Comparison of ENCODE assay signal across 8 cellular contexts in the genomic region with DNA sequence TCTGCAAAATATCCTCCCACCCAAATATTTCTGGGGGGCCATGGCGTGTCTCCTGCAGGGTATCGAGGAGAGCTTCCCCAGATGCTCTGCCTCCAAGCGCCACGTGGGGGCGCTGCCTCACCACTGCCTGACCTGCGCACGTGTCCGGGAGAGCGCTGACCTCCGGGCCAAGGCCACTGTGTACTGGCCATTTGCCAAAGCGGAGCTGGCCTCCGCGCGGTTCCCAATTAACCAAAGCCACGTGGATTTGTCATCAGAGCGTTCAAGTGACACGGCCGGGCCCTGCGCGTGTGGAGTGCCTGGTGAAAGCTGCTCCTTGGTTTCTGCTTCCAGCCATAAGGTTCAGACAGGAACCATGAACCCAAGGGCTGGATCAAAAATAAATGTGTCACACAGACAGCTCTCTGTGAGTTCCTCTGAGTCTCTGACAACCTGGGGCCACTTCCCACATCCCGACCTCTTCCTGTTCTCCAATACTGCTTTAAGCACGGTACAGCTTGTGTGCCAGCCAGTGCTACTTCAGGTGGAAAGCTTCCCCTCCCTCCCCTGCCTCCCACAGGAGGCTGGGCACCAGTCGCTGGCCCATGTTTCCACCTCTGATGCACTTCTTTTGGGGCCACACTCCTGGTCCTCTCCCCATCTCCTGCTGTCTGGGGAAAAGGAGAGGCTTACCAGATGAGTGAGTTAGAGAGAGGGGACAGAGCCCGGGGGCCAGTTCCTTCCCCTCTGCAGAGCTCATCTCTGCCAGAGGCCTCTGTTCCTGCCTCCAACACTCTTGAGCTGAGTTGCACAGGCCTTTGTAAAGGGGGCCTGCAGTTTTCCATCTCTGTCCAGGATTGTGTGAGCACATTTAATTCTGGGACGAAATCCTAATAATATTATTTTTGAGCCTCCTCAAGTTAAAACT. TPM values are rescaled to one million over a fixed set of nuclear protein-coding genes. Genes with fewer than 3 reads are reported as not detected.
DNase-seq lines count a peak whose midpoint lies in the region; ATAC-seq and TF ChIP-seq lines count a peak whose summit lies in the region.

No MANE protein-coding gene starts in this region.

- H3K36me3 Mint-ChIP-seq in Calu3 (ENCODE audit: insufficient read depth, unreplicated experiment) = no peaks in the 10 kb centered on the region

- CTCF ChIA-PET in Calu3 (lab: Charles Lee) = interaction anchor here (0.5 to 2.1 kb wide), 16 partner anchors 9 to 1086 kb away, joined by 3 to 16 read pairs (median 5); no protein-coding TSS in a partner anchor

- H3K27me3 ChIP-seq in foreskin keratinocyte = no peaks in the 10 kb centered on the region

- H3K9me3 Mint-ChIP-seq in Calu3 (ENCODE audit: low read depth, unreplicated experiment) = no peaks in the 10 kb centered on the region

- intact Hi-C loops in Calu3 (cut with micrococcal nuclease; ENCODE audit: unreplicated experiment) = loop anchor here (1.0 to 10.0 kb wide), 7 partner anchors 49 to 1520 kb away; partner anchors contain the start of gene CHRM3

- peak overlapping the region; percentile 55 for H3K27ac Mint-ChIP-seq in Calu3 (ENCODE audit: unreplicated experiment)

- DNase-seq in Calu3 = peak; percentile 85
- DNase-seq in HPDE6-E6E7 (ENCODE audit: extremely low spot score) = peak; percentile 46
- DNase-seq in SW480 (ENCODE audit: low spot score) = peak; percentile 48
- no peak for DNase-seq in foreskin keratinocyte
- DNase-seq in omental fat pad (ENCODE audit: low spot score) = peak; percentile 24

- H3K27me3 Mint-ChIP-seq in Calu3 (ENCODE audit: unreplicated experiment) = no peaks in the 10 kb centered on the region

- TF ChIP-seq CTCF in Calu3 (IDR thresholded peaks at IDR 0.05; ENCODE audit: unreplicated experiment) (peak; percentile 98), foreskin keratinocyte (conservative IDR thresholded peaks at IDR 0.05) (peak; percentile 90), omental fat pad (IDR thresholded peaks at IDR 0.05) (peak in 1 of 3 donors; percentile 27)

- ATAC-seq in GM18909 (IDR thresholded peaks at IDR 0.05; ENCODE audit: poor library complexity, unreplicated experiment) = peak; percentile 74
- ATAC-seq in foreskin keratinocyte = peak; percentile 72
- ATAC-seq in omental fat pad (ENCODE audit: low FRiP score) = no peak
- ATAC-seq in HG03571 (IDR thresholded peaks at IDR 0.05; ENCODE audit: unreplicated experiment) = no peak
- no peak for ATAC-seq in GM21447 (IDR thresholded peaks at IDR 0.05; ENCODE audit: unreplicated experiment)

- H3K4me1 Mint-ChIP-seq in Calu3 (ENCODE audit: low read depth, unreplicated experiment) = peaks cover 21% of the 10 kb centered on the region

- H3K4me1 ChIP-seq in foreskin keratinocyte = no peaks in the 10 kb centered on the region

- peak overlapping the region; percentile 68 for H3K4me3 Mint-ChIP-seq in Calu3 (ENCODE audit: low read depth, unreplicated experiment)

- BruUV-seq in Calu3 (replicated peaks; lab: Mats Ljungman, UMichigan) = no TSS peak

- no peak overlapping the region for H3K27ac ChIP-seq in foreskin keratinocyte

RNA-seq across cellular contexts. Expression of gene ZP4, which starts 26.1 kb away (rescaled TPM):
- total RNA-seq in Calu3 (2022) = not detected in 2 replicates
- total RNA-seq in foreskin keratinocyte = 2.6 and 4.5 TPM in 2 replicates
- polyA plus RNA-seq in foreskin keratinocyte = 2.5 and 4.3 TPM in 2 replicates
- total RNA-seq in omental fat pad = not detected

Comparison
In these comparisons a context has a peak if more than half of its experiments do, and no peak if none do; other contexts are left out.
1. DNase-seq: peak in Calu3 (single experiment), HPDE6-E6E7 (single experiment), SW480 (single experiment) and omental fat pad (single experiment); none in foreskin keratinocyte (0 of 2).
2. ATAC-seq: peak in GM18909 (single experiment) and foreskin keratinocyte (single experiment); none in omental fat pad (single experiment), HG03571 (single experiment) and GM21447 (single experiment).